Comparison of ENCODE assay signal across 12 cellular contexts in the genomic region with DNA sequence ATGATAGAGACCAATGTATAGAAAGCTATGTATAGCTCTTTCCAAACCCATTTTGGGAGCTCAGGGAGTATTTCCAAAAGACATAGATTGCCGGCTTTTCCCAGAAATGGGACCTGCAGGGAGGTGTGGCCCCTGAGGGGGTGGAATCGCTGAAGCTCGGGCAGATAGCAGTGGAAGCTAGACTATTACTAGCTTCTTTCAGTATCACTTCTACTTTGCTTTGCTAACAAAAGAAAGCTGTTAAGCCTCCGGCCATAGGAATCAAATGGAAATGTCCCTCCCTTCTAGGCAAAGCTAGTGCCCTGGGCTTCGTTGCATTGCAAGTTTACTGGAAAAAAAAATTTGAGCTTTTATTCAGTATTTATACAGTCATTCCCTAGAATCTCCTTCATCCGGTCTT. TPM values are rescaled to one million over a fixed set of nuclear protein-coding genes. Genes with fewer than 3 reads are reported as not detected.
DNase-seq lines count a peak whose midpoint lies in the region; ATAC-seq, FAIRE-seq and TF ChIP-seq lines count a peak whose summit lies in the region.
"Had no signal": no experiment of that assay in that cellular context is flagged by ENCODE, and none has a peak within 500 bp of the region (broad histone marks: within the 10 kb centered on the region; RNA-seq: fewer than 3 reads in every experiment).

No MANE protein-coding gene starts in this region.

- WGBS in suprapubic skin: 33% methylated on average over 6 of the region's 6 CpGs

- H3K27me3 ChIP-seq in A673 (replicated peaks; ENCODE audit: insufficient read depth, low read depth, low read length, poor library complexity) (no peaks in the 10 kb centered on the region), keratinocyte (ENCODE audit: control insufficient read depth, extremely low read depth, insufficient read depth, low read length) (no peaks in the 10 kb centered on the region), suprapubic skin (no peaks in the 10 kb centered on the region)

- H3K9ac ChIP-seq in keratinocyte (ENCODE audit: control insufficient read depth, extremely low read depth, insufficient read depth, low read length): no peak overlapping the region

- H3K79me2 ChIP-seq in keratinocyte (ENCODE audit: control insufficient read depth, insufficient read depth, low read length): no peaks in the 10 kb centered on the region

- dilution Hi-C loops in keratinocyte (cut with MboI; ENCODE audit: extremely low pct_ligation_motif_present, low sequenced_read_pairs): no loop called here

- no peak overlapping the region for H2AFZ ChIP-seq in keratinocyte (ENCODE audit: control insufficient read depth, low read length)
- H2AFZ ChIP-seq: GM23338 had no signal

- no peaks in the 10 kb centered on the region for H3K4me1 ChIP-seq in A673 (ENCODE audit: insufficient read depth, low read length, poor library complexity, severe bottlenecking)
- peaks cover 3% of the 10 kb centered on the region for H3K4me1 ChIP-seq in keratinocyte (ENCODE audit: control insufficient read depth, extremely low read depth, insufficient read depth, low read length)
- no peaks in the 10 kb centered on the region for H3K4me1 ChIP-seq in suprapubic skin

- TF ChIP-seq CTCF in A673 (conservative IDR thresholded peaks at IDR 0.05; ENCODE audit: low read depth, low read length) (no peak), keratinocyte (optimal IDR thresholded peaks at IDR 0.05 in 1 of 3, IDR thresholded peaks at IDR 0.05 in 1 of 3, conservative IDR thresholded peaks at IDR 0.05 in 1 of 3; ENCODE audit: extremely low read depth in 1 of 3, insufficient read depth in 2 of 3, low read length in 3 of 3) (no peak), suprapubic skin (IDR thresholded peaks at IDR 0.05) (no peak)

- peak overlapping the region; percentile 17 for H3K4me2 ChIP-seq in keratinocyte (ENCODE audit: control insufficient read depth, extremely low read depth, insufficient read depth, low read depth, low read length)
- H3K4me2 ChIP-seq: A549, GM23338 had no signal

- peak; percentile 51 for ATAC-seq in GM19455 (IDR thresholded peaks at IDR 0.05; ENCODE audit: unreplicated experiment)
- ATAC-seq in HG03565 (IDR thresholded peaks at IDR 0.05; ENCODE audit: unreplicated experiment): peak; percentile 41

- no peaks in the 10 kb centered on the region for H3K9me1 ChIP-seq in keratinocyte (ENCODE audit: control insufficient read depth, extremely low read depth, insufficient read depth, low read length)

- POLR2A ChIA-PET in A673 (lab: Charles Lee; ENCODE audit: low non-redundant PET): no interaction called here

- intact Hi-C loops in A673 (cut with micrococcal nuclease; ENCODE audit: unreplicated experiment): loop anchor here (2.0 to 10.0 kb wide), 3 partner anchors 272 to 562 kb away; a partner anchor contains a TSS

- FAIRE-seq in keratinocyte (lab: Jason Lieb, UNC): no peak
- FAIRE-seq: A549, GM12892 had no signal

- TF ChIP-seq EP300 in suprapubic skin (IDR thresholded peaks at IDR 0.05): no peak

- no TSS peak for BruUV-seq in A673 (replicated peaks; lab: Mats Ljungman, UMichigan)

- peaks cover 16% of the 10 kb centered on the region for H3K9me3 ChIP-seq in A673 (ENCODE audit: low read depth, low read length, poor library complexity, severe bottlenecking)
- peaks cover 7% of the 10 kb centered on the region for H3K9me3 ChIP-seq in keratinocyte (ENCODE audit: control insufficient read depth, low read depth, low read length)
- peaks cover 3% of the 10 kb centered on the region for H3K9me3 ChIP-seq in suprapubic skin

- peak overlapping the region; percentile 27 for H3K4me3 ChIP-seq in A673 (ENCODE audit: low read depth, low read length, poor library complexity, severe bottlenecking)
- H3K4me3 ChIP-seq in keratinocyte (ENCODE audit: control insufficient read depth in 2 of 3, extremely low read depth in 1 of 3, insufficient read depth in 2 of 3, low read depth in 1 of 3, low read length in 3 of 3): no peak overlapping the region
- no peak overlapping the region for H3K4me3 ChIP-seq in suprapubic skin
- H3K4me3 ChIP-seq: A549, GM23338 had no signal

- H3K36me3 ChIP-seq in A673 (ENCODE audit: insufficient read depth, low read length, poor library complexity, severe bottlenecking) (no peaks in the 10 kb centered on the region), keratinocyte (ENCODE audit: control insufficient read depth in 2 of 2, extremely low read depth in 1 of 2, insufficient read depth in 2 of 2, low read length in 2 of 2) (no peaks in the 10 kb centered on the region), suprapubic skin (no peaks in the 10 kb centered on the region)
- H3K36me3 ChIP-seq: WERI-Rb-1 had no signal

- no peaks in the 10 kb centered on the region for H4K20me1 ChIP-seq in keratinocyte (ENCODE audit: control insufficient read depth, extremely low read depth, insufficient read depth, low read length)

- no peak overlapping the region for H3K27ac ChIP-seq in A673 (ENCODE audit: low read depth, low read length, poor library complexity, severe bottlenecking)
- H3K27ac ChIP-seq in keratinocyte (ENCODE audit: control insufficient read depth, insufficient read depth, low read length): no peak overlapping the region
- no peak overlapping the region for H3K27ac ChIP-seq in suprapubic skin
- H3K27ac ChIP-seq: A549, WERI-Rb-1 had no signal

- no peak for TF ChIP-seq POLR2A in suprapubic skin (IDR thresholded peaks at IDR 0.05)

- DNase-seq in A673 (ENCODE audit: low spot score) (no peak), keratinocyte (ENCODE audit: low read depth, low spot score) (no peak), Kasumi-1 (lab: John Stamatoyannopoulos, UW) (no peak), suprapubic skin (ENCODE audit: low spot score in 2 of 2) (no peak), RPMI8226 (no peak)
- no peak for DNase-seq in activated CD4-positive, alpha-beta T cell treated with anti-CD3 and anti-CD28 coated beads for 4 hours

- CTCF ChIA-PET in A673 (lab: Charles Lee): interaction anchor here (0.6 to 1.1 kb wide), 2 partner anchors 10 to 365 kb away, joined by 5 to 14 read pairs; no protein-coding TSS in a partner anchor

RNA-seq across cellular contexts. Expression of a gene that starts 30.5 kb away (rescaled TPM):
- 28.2 and 28.5 TPM in 2 replicates for total RNA-seq in A673 (2021)
- polyA plus RNA-seq in keratinocyte: 0.86 to 3.8 TPM (median 2.0 TPM) in 3 replicates
- polyA plus RNA-seq in keratinocyte (2011; ENCODE audit: low read depth): 0.42 TPM
- polyA plus RNA-seq in keratinocyte (2011; cell fraction: cytosol; rRNA removed): 0.48 and 0.84 TPM in 2 replicates
- polyA plus RNA-seq in keratinocyte (2011; cell fraction: nucleus; rRNA removed): 2.5 and 3.1 TPM in 2 replicates
- 0.13 and 2.0 TPM in 2 replicates for polyA plus RNA-seq in keratinocyte (2012; ENCODE audit: low replicate concordance)
- 0.43 to 3.5 TPM (median 0.62 TPM) in 3 replicates for polyA minus RNA-seq in keratinocyte
- 0.58 TPM for polyA minus RNA-seq in keratinocyte (2011; cell fraction: cytosol; rRNA and poly(A)+ RNA removed)
- 1.3 and 1.6 TPM in 2 replicates for polyA minus RNA-seq in keratinocyte (2011; cell fraction: nucleus; rRNA and poly(A)+ RNA removed)
- 1 to 10 TPM in 2 of 4 donors, under 1 TPM in 2; 0.64 to 2.6 (median 1.1) TPM for total RNA-seq in suprapubic skin

RNA-seq across cellular contexts. Expression of a gene that starts 53.1 kb away (rescaled TPM):
- total RNA-seq in A673 (2021) (19.7 and 19.9 TPM in 2 replicates), suprapubic skin (1 to 10 TPM; 4.5 to 10.0 (median 7.3) TPM)
- 4.1 to 7.9 TPM (median 6.0 TPM) in 3 replicates for polyA plus RNA-seq in keratinocyte
- polyA plus RNA-seq in keratinocyte (2011; ENCODE audit: low read depth): 7.1 TPM
- polyA plus RNA-seq in keratinocyte (2011; cell fraction: cytosol; rRNA removed): 5.1 and 6.0 TPM in 2 replicates
- 6.6 and 8.4 TPM in 2 replicates for polyA plus RNA-seq in keratinocyte (2011; cell fraction: nucleus; rRNA removed)
- 3.0 and 4.1 TPM in 2 replicates for polyA plus RNA-seq in keratinocyte (2012; ENCODE audit: low replicate concordance)
- 0.59 to 4.9 TPM (median 2.6 TPM) in 3 replicates for polyA minus RNA-seq in keratinocyte
- 3.8 TPM for polyA minus RNA-seq in keratinocyte (2011; cell fraction: cytosol; rRNA and poly(A)+ RNA removed)
- 8.8 and 9.2 TPM in 2 replicates for polyA minus RNA-seq in keratinocyte (2011; cell fraction: nucleus; rRNA and poly(A)+ RNA removed)
